In genomic region chr16:49851468-49851787, GRCh38 we compare ENCODE assay signal across 29 cellular contexts. TPM values are rescaled to one million over a fixed set of nuclear protein-coding genes. Genes with fewer than 3 reads are reported as not detected.
DNase-seq lines count a peak whose midpoint lies in the region; ATAC-seq, FAIRE-seq and TF ChIP-seq lines count a peak whose summit lies in the region.
"Had no signal": no experiment of that assay in that cellular context is flagged by ENCODE, and none has a peak within 500 bp of the region (broad histone marks: within the 10 kb centered on the region; RNA-seq: fewer than 3 reads in every experiment).

No MANE protein-coding gene starts in this region.

- peaks cover 38% of the 10 kb centered on the region for H4K20me1 ChIP-seq in BLaER1
- H4K20me1 ChIP-seq in neural progenitor cell (ENCODE audit: low read depth) = peaks cover 81% of the 10 kb centered on the region
- no peaks in the 10 kb centered on the region; the same call in 1 of the 2 replicates for H4K20me1 ChIP-seq in HepG2 (ENCODE audit: insufficient read depth, low read length)

- peaks cover 9% of the 10 kb centered on the region for H3K27me3 Mint-ChIP-seq in neural progenitor cell (ENCODE audit: insufficient read depth, low read depth)
- peaks cover 28% of the 10 kb centered on the region for H3K27me3 Mint-ChIP-seq in activated naive CD4-positive, alpha-beta T cell treated with anti-CD3 and anti-CD28 coated beads for 36 hours (ENCODE audit: low read depth)

- peaks cover 9% of the 10 kb centered on the region for H3K36me3 Mint-ChIP-seq in neural progenitor cell
- no peaks in the 10 kb centered on the region for H3K36me3 Mint-ChIP-seq in activated naive CD4-positive, alpha-beta T cell treated with anti-CD3 and anti-CD28 coated beads for 36 hours (ENCODE audit: low read depth)
- H3K36me3 Mint-ChIP-seq: activated CD4-positive, alpha-beta memory T cell treated with anti-CD3 and anti-CD28 coated beads for 36 hours; mesothelial cell of epicardium; naive thymus-derived CD4-positive, alpha-beta T cell; stimulated activated memory B cell treated with anti-CD40 and anti-IgM and Interleukin-4, amounts not matched to agents 10 μg/mL and 1 μg/mL and 100 μg/mL, for 72 hours had no signal

- H3K36me3 ChIP-seq in BLaER1 = peaks cover 10% of the 10 kb centered on the region; the same call in 1 of the 2 replicates
- H3K36me3 ChIP-seq in SK-N-MC (ENCODE audit: insufficient read depth, low read length) = no peaks in the 10 kb centered on the region
- H3K36me3 ChIP-seq in neural progenitor cell = no peaks in the 10 kb centered on the region
- no peaks in the 10 kb centered on the region for H3K36me3 ChIP-seq in HepG2 (replicated peaks in 1 of 2; ENCODE audit: control insufficient read depth in 1 of 2, insufficient read depth in 2 of 2, low read length in 2 of 2)
- H3K36me3 ChIP-seq in suprapubic skin = no peaks in the 10 kb centered on the region
- H3K36me3 ChIP-seq: adrenal gland, breast epithelium, ovary had no signal

- peaks cover 28% of the 10 kb centered on the region for H3F3A ChIP-seq in neural progenitor cell (ENCODE audit: low read depth)

- no peak for TF ChIP-seq RAD21 in HepG2 (CRISPR knock-in tag; IDR thresholded peaks at IDR 0.05)

- H3K9ac ChIP-seq in BLaER1 (0 out of 2 replicates have a peak overlapping the region, but pooled peaks have one; percentile 25), SK-N-MC (ENCODE audit: insufficient read length) (no peak overlapping the region), neural progenitor cell (no peak overlapping the region), HepG2 (ENCODE audit: insufficient read depth, low read depth, low read length) (no peak overlapping the region)

- intact Hi-C loops in HepG2 (cut with micrococcal nuclease; ENCODE audit: unreplicated experiment) = no loop called here
- intact Hi-C loops in activated naive CD4-positive, alpha-beta T cell treated with anti-CD3 and anti-CD28 coated beads for 36 hours (cut with micrococcal nuclease) = no loop called here

- peaks cover 79% of the 10 kb centered on the region for H3K4me1 Mint-ChIP-seq in neural progenitor cell
- H3K4me1 Mint-ChIP-seq in activated naive CD4-positive, alpha-beta T cell treated with anti-CD3 and anti-CD28 coated beads for 36 hours (ENCODE audit: low read depth) = no peaks in the 10 kb centered on the region
- H3K4me1 Mint-ChIP-seq: stimulated activated memory B cell treated with anti-CD40 and anti-IgM and Interleukin-4, amounts not matched to agents 10 μg/mL and 1 μg/mL and 100 μg/mL, for 72 hours had no signal

- no peak overlapping the region for H3K27ac ChIP-seq in BLaER1
- peak overlapping the region; percentile 62 for H3K27ac ChIP-seq in SK-N-MC
- no peak overlapping the region for H3K27ac ChIP-seq in neural progenitor cell
- no peak overlapping the region for H3K27ac ChIP-seq in HepG2 (ENCODE audit: extremely low read length, insufficient read depth, low read length)
- H3K27ac ChIP-seq in suprapubic skin = no peak overlapping the region
- H3K27ac ChIP-seq: A549, adrenal gland, breast epithelium, ovary had no signal

- ATAC-seq in GM21515 (IDR thresholded peaks at IDR 0.05; ENCODE audit: unreplicated experiment) (no peak), HepG2 (no peak)
- ATAC-seq: A549; left ventricle myocardium superior; naive thymus-derived CD4-positive, alpha-beta T cell; stimulated activated memory B cell treated with anti-CD40 and anti-IgM and Interleukin-4, amounts not matched to agents 10 μg/mL and 1 μg/mL and 100 μg/mL, for 72 hours had no signal

- H3K9me3 Mint-ChIP-seq in neural progenitor cell = no peaks in the 10 kb centered on the region
- no peaks in the 10 kb centered on the region for H3K9me3 Mint-ChIP-seq in activated naive CD4-positive, alpha-beta T cell treated with anti-CD3 and anti-CD28 coated beads for 36 hours
- H3K9me3 Mint-ChIP-seq: activated CD4-positive, alpha-beta memory T cell treated with anti-CD3 and anti-CD28 coated beads for 36 hours; activated T-helper 1 cell treated with anti-CD3 and anti-CD28 coated beads, Interleukin-12 subunit alpha, Interleukin-12 subunit beta, Interleukin-2, Interleukin-4 antibody, amounts not matched to agents 30 ng/mL and 10 ng/mL and 1 ng/mL, durations not matched to agents 14 hours and 24 hours and 36 hours; CD4-positive, alpha-beta T cell; mesothelial cell of epicardium; stimulated activated memory B cell treated with anti-CD40 and anti-IgM and Interleukin-4, amounts not matched to agents 10 μg/mL and 1 μg/mL and 100 μg/mL, for 72 hours had no signal

- TF ChIP-seq CTCF in neural progenitor cell (IDR thresholded peaks at IDR 0.05) (no peak), HepG2 (CRISPR knock-in tag; IDR thresholded peaks at IDR 0.05) (no peak), suprapubic skin (IDR thresholded peaks at IDR 0.05) (no peak)

- no peaks in the 10 kb centered on the region for H3K9me3 ChIP-seq in BLaER1
- H3K9me3 ChIP-seq in SK-N-MC (ENCODE audit: low read depth, low read length) = no peaks in the 10 kb centered on the region
- peaks cover 2% of the 10 kb centered on the region for H3K9me3 ChIP-seq in iPS-18c (ENCODE audit: control insufficient read depth, insufficient read depth, low read length)
- H3K9me3 ChIP-seq in neural progenitor cell (ENCODE audit: low read depth) = no peaks in the 10 kb centered on the region
- no peaks in the 10 kb centered on the region for H3K9me3 ChIP-seq in HepG2 (ENCODE audit: low read length)
- no peaks in the 10 kb centered on the region for H3K9me3 ChIP-seq in suprapubic skin
- H3K9me3 ChIP-seq: A549, adrenal gland, breast epithelium, ovary had no signal

- TF ChIP-seq EP300 in HepG2 (IDR thresholded peaks at IDR 0.05; ENCODE audit: low read depth in 2 of 2, low read length in 2 of 2) = no peak
- TF ChIP-seq EP300 in HepG2 (CRISPR knock-in tag; IDR thresholded peaks at IDR 0.05; ENCODE audit: borderline replicate concordance) = no peak
- TF ChIP-seq EP300 in suprapubic skin (IDR thresholded peaks at IDR 0.05) = no peak

- H3K27me3 ChIP-seq in BLaER1 = no peaks in the 10 kb centered on the region
- H3K27me3 ChIP-seq in neural progenitor cell = no peaks in the 10 kb centered on the region
- H3K27me3 ChIP-seq in HepG2 (ENCODE audit: control insufficient read depth in 1 of 2, insufficient read depth in 2 of 2, low read length in 2 of 2) = peaks cover 10 to 83% of the 10 kb centered on the region in 2 experiments
- H3K27me3 ChIP-seq in suprapubic skin = peaks cover 23% of the 10 kb centered on the region
- H3K27me3 ChIP-seq: adrenal gland, breast epithelium, ovary had no signal

- peak overlapping the region; percentile 89 for H3K4me3 Mint-ChIP-seq in neural progenitor cell
- no peak overlapping the region for H3K4me3 Mint-ChIP-seq in activated naive CD4-positive, alpha-beta T cell treated with anti-CD3 and anti-CD28 coated beads for 36 hours
- H3K4me3 Mint-ChIP-seq: activated CD4-positive, alpha-beta memory T cell treated with anti-CD3 and anti-CD28 coated beads for 36 hours; activated T-helper 1 cell treated with anti-CD3 and anti-CD28 coated beads, Interleukin-12 subunit alpha, Interleukin-12 subunit beta, Interleukin-2, Interleukin-4 antibody, amounts not matched to agents 30 ng/mL and 10 ng/mL and 1 ng/mL, durations not matched to agents 14 hours and 24 hours and 36 hours; CD4-positive, alpha-beta T cell; stimulated activated memory B cell treated with anti-CD40 and anti-IgM and Interleukin-4, amounts not matched to agents 10 μg/mL and 1 μg/mL and 100 μg/mL, for 72 hours had no signal

- H3K79me2 ChIP-seq in neural progenitor cell (ENCODE audit: low read depth) = peaks cover 99% of the 10 kb centered on the region
- no peaks in the 10 kb centered on the region for H3K79me2 ChIP-seq in HepG2 (ENCODE audit: insufficient read depth, low read length)

- DNase-seq in SK-N-MC (ENCODE audit: low read depth, low spot score) (no peak), neural progenitor cell (ENCODE audit: low spot score) (no peak), HepG2 (ENCODE audit: low spot score) (no peak), suprapubic skin (ENCODE audit: low spot score in 2 of 2) (no peak)
- no peak for DNase-seq in activated naive CD4-positive, alpha-beta T cell treated with anti-CD3 and anti-CD28 coated beads for 36 hours
- DNase-seq: activated CD4-positive, alpha-beta memory T cell treated with anti-CD3 and anti-CD28 coated beads for 36 hours; activated CD4-positive, alpha-beta T cell treated with anti-CD3 and anti-CD28 coated beads for 1 hour; activated naive CD4-positive, alpha-beta T cell treated with Interleukin-2 at 50 U/mL for 16 hours; adrenal gland; CD4-positive, alpha-beta T cell; DMS79 treated with DMSO at 0.1 percent for 48 hours; islet precursor cell; Karpas-422; left ventricle myocardium superior; naive thymus-derived CD4-positive, alpha-beta T cell; NCI-H2029 treated with DMSO at 0.1 percent for 48 hours; NCI-H2227 treated with DMSO at 0.1 percent for 48 hours; NCI-H774; ovary; SIG-M5 had no signal

- peaks cover 83% of the 10 kb centered on the region for H3K4me1 ChIP-seq in BLaER1
- peaks cover 59% of the 10 kb centered on the region for H3K4me1 ChIP-seq in neural progenitor cell
- no peaks in the 10 kb centered on the region for H3K4me1 ChIP-seq in HepG2 (ENCODE audit: insufficient read depth, low read length)
- peaks cover 26% of the 10 kb centered on the region for H3K4me1 ChIP-seq in suprapubic skin

- TF ChIP-seq POLR2A in HepG2 (IDR thresholded peaks at IDR 0.05; ENCODE audit: insufficient read depth in 1 of 2, low read depth in 2 of 2, low read length in 2 of 2) = no peak
- TF ChIP-seq POLR2A in suprapubic skin (IDR thresholded peaks at IDR 0.05) = no peak

- in situ Hi-C loops in HepG2 (cut with HindIII; ENCODE audit: extremely low pct_ligation_motif_present, low pct_unique_long_range_greater_than_20kb) = no loop called here

- CTCF ChIA-PET in HepG2 (lab: Yijun Ruan, JAX; ENCODE audit: low intra/inter-chr PET ratio, low total read pairs) = no interaction called here
- CTCF ChIA-PET in activated naive CD4-positive, alpha-beta T cell treated with anti-CD3 and anti-CD28 coated beads for 36 hours (lab: Charles Lee) = no interaction called here

- 34% methylated on average over 5 of the region's 5 CpGs for WGBS in HepG2 (ENCODE audit: low lambda C conversion rate)
- 35% methylated on average over 5 of the region's 5 CpGs for WGBS in suprapubic skin

- BruUV-seq in HepG2 (replicated peaks; lab: Mats Ljungman, UMichigan) = no TSS peak

- POLR2A ChIA-PET in HepG2 (lab: Yijun Ruan, JAX) = no interaction called here

- H2AFZ ChIP-seq in neural progenitor cell (replicated peaks) (no peak overlapping the region), HepG2 (ENCODE audit: low read length) (no peak overlapping the region)

- FAIRE-seq in HepG2 (lab: Jason Lieb, UNC) = no peak
- FAIRE-seq: A549, RCC 7860 had no signal

- peak overlapping the region; percentile 78 for H3K27ac Mint-ChIP-seq in neural progenitor cell
- no peak overlapping the region for H3K27ac Mint-ChIP-seq in activated naive CD4-positive, alpha-beta T cell treated with anti-CD3 and anti-CD28 coated beads for 36 hours
- H3K27ac Mint-ChIP-seq: activated CD4-positive, alpha-beta memory T cell treated with anti-CD3 and anti-CD28 coated beads for 36 hours; activated T-helper 1 cell treated with anti-CD3 and anti-CD28 coated beads, Interleukin-12 subunit alpha, Interleukin-12 subunit beta, Interleukin-2, Interleukin-4 antibody, amounts not matched to agents 30 ng/mL and 10 ng/mL and 1 ng/mL, durations not matched to agents 14 hours and 24 hours and 36 hours; CD4-positive, alpha-beta T cell; mesothelial cell of epicardium; naive thymus-derived CD4-positive, alpha-beta T cell; stimulated activated memory B cell treated with anti-CD40 and anti-IgM and Interleukin-4, amounts not matched to agents 10 μg/mL and 1 μg/mL and 100 μg/mL, for 72 hours had no signal

- H3K4me3 ChIP-seq in BLaER1 = no peak overlapping the region
- peak overlapping the region; percentile 52 for H3K4me3 ChIP-seq in SK-N-MC
- 0 out of 2 replicates have a peak overlapping the region, but pooled peaks have one; percentile 24 for H3K4me3 ChIP-seq in iPS-18c (ENCODE audit: insufficient read depth, low read depth, low read length)
- H3K4me3 ChIP-seq in neural progenitor cell = peak overlapping the region; percentile 96
- no peak overlapping the region for H3K4me3 ChIP-seq in HepG2 (replicated peaks in 1 of 3; ENCODE audit: insufficient read depth in 1 of 3, low read depth in 2 of 3, low read length in 3 of 3)
- no peak overlapping the region for H3K4me3 ChIP-seq in suprapubic skin
- H3K4me3 ChIP-seq: A549, adrenal gland, breast epithelium, ovary had no signal

- H3K4me2 ChIP-seq in BLaER1 (peak overlapping the region; percentile 99), neural progenitor cell (peak overlapping the region; percentile 91), HepG2 (ENCODE audit: low read depth, low read length) (no peak overlapping the region)
- H3K4me2 ChIP-seq: A549 had no signal

RNA-seq across cellular contexts. Expression of gene ZNF423, which starts 4.5 kb away (rescaled TPM):
- total RNA-seq in neural progenitor cell (ENCODE audit: low replicate concordance) = 21.9 and 42.3 TPM in 2 replicates
- total RNA-seq in HepG2 (2016; rRNA removed; fragmentation: Illumina TruSeq; extraction: Trizol) = 0.25 and 0.31 TPM in 2 replicates
- 0.26 TPM in 1 of 2 replicates, not detected in the other for total RNA-seq in HepG2 (2016; cell fraction: cytosol; rRNA removed; fragmentation: Illumina TruSeq; extraction: Trizol; ENCODE audit: low read depth)
- total RNA-seq in HepG2 (2016; cell fraction: insoluble cytoplasmic fraction; rRNA removed; fragmentation: Illumina TruSeq; extraction: Trizol) = 0.09 and 0.16 TPM in 2 replicates
- total RNA-seq in HepG2 (2016; cell fraction: membrane; rRNA removed; fragmentation: Illumina TruSeq; extraction: Trizol) = 0.03 and 0.53 TPM in 2 replicates
- total RNA-seq in HepG2 (2016; cell fraction: nucleus; rRNA removed; fragmentation: Illumina TruSeq; extraction: Trizol) = 0.03 and 0.13 TPM in 2 replicates
- polyA plus RNA-seq in HepG2 (2011; rRNA removed) = 0.05 and 0.07 TPM in 2 replicates
- polyA plus RNA-seq in HepG2 (2011; cell fraction: cytosol; rRNA removed) = 0.04 TPM in 2 replicates
- polyA plus RNA-seq in HepG2 (2011; cell fraction: nucleus; rRNA removed) = 0.10 TPM in 2 replicates
- 0.04 and 0.15 TPM in 2 replicates for polyA plus RNA-seq in HepG2 (2012)
- 0.31 and 0.51 TPM in 2 replicates for polyA plus RNA-seq in HepG2 (2016; cell fraction: cytosol; fragmentation: Illumina TruSeq; extraction: Trizol; ENCODE audit: low read depth)
- 0.05 and 0.10 TPM in 2 replicates for polyA plus RNA-seq in HepG2 (2016; cell fraction: insoluble cytoplasmic fraction; fragmentation: Illumina TruSeq; extraction: Trizol; ENCODE audit: low read depth)
- polyA plus RNA-seq in HepG2 (2016; cell fraction: membrane; fragmentation: Illumina TruSeq; extraction: Trizol; ENCODE audit: low read depth) = 0.15 TPM in 1 of 2 replicates, not detected in the other
- polyA plus RNA-seq in HepG2 (2016; cell fraction: nucleus; fragmentation: Illumina TruSeq; extraction: Trizol; ENCODE audit: insufficient read depth, low read depth) = not detected in 2 replicates
- polyA minus RNA-seq in HepG2 (2011; rRNA and poly(A)+ RNA removed; ENCODE audit: low replicate concordance) = 0.28 TPM in 1 of 2 replicates, not detected in the other
- not detected in 2 replicates for polyA minus RNA-seq in HepG2 (2011; cell fraction: cytosol; rRNA and poly(A)+ RNA removed)
- 0.13 TPM in 1 of 2 replicates, not detected in the other for polyA minus RNA-seq in HepG2 (2011; cell fraction: nucleus; rRNA and poly(A)+ RNA removed)
- 1 to 10 TPM; 1.3 to 5.3 (median 1.9) TPM for total RNA-seq in suprapubic skin
- total RNA-seq in activated naive CD4-positive, alpha-beta T cell treated with anti-CD3 and anti-CD28 coated beads for 36 hours = under 1 TPM in 1 of 2 experiments, not detected in 1; 0.05 TPM
- total RNA-seq: activated CD4-positive, alpha-beta memory T cell treated with anti-CD3 and anti-CD28 coated beads for 36 hours; activated T-helper 1 cell treated with anti-CD3 and anti-CD28 coated beads, Interleukin-12 subunit alpha, Interleukin-12 subunit beta, Interleukin-2, Interleukin-4 antibody, amounts not matched to agents 30 ng/mL and 10 ng/mL and 1 ng/mL, durations not matched to agents 14 hours and 24 hours and 36 hours; CD4-positive, alpha-beta T cell; naive thymus-derived CD4-positive, alpha-beta T cell had no signal
- polyA plus RNA-seq: naive thymus-derived CD4-positive, alpha-beta T cell had no signal

Comparison
In these comparisons a context has a peak if more than half of its experiments do, and no peak if none do; other contexts are left out.
1. H3K4me3 ChIP-seq: peak in SK-N-MC (single experiment), iPS-18c (single experiment) and neural progenitor cell (single experiment); none in BLaER1 (single experiment), HepG2 (0 of 3) and suprapubic skin (single experiment).